7 cellular contexts compared by ENCODE assay signal in the genomic region with DNA sequence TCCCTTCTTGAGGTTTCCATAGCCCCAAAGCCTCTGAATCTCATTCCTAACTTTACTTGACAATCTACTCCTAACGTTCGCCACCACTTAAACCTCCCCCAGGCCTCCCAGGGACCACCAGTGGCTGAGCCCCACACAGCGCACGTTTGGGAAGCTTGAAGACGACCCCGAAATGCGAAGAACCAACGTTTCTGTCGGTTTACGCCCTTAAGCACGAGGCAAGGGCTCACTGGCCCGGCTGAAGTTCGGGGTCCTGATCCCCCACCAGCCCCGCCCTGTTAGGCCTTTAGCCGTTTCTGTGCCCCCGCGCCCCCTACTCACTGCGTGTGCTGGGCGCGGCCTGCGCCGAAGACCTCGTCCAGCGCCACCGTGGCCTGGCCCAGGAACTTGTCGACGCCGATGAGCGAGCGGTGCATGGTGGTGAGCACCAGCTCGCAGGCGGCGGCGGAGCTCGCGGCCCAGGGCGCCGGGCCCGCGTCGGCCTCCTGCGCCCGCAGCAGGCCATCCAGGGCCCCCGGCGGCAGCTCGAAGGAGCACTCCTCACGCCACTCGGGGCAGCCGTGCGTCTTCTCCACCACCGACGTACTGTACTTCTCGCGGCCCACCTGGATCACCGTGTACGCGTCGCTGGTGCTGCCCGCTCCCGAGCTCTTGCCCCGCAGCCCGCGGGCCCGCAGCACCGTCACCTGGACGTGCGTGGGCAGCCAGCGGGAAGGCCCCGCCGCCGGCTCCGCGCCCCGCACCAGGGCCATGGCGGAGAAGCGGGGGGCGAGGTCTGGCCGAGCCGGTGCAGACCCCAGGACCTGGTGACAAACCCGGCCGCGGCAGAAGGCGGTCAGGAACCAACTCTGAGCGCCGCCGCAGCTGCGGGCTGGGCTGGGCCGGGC. TPM values are rescaled to one million over a fixed set of nuclear protein-coding genes. Genes with fewer than 3 reads are reported as not detected.
DNase-seq lines count a peak whose midpoint lies in the region; ATAC-seq and TF ChIP-seq lines count a peak whose summit lies in the region.

No MANE protein-coding gene starts in this region.

- H3K36me3 ChIP-seq in HCT116 (ENCODE audit: control insufficient read depth in 1 of 2, insufficient read depth in 2 of 2, low read length in 2 of 2) (no peaks in the 10 kb centered on the region; a peak in 1 of 4 replicates), adrenal gland (replicated peaks in 1 of 2) (no peaks in the 10 kb centered on the region), hepatocyte (replicated peaks; ENCODE audit: insufficient read depth, low read depth) (no peaks in the 10 kb centered on the region), gastrocnemius medialis (no peaks in the 10 kb centered on the region)

- H3K9ac ChIP-seq in HCT116 (ENCODE audit: low read length), result peak overlapping the region; percentile 91

- CTCF ChIA-PET in HCT116 (lab: Charles Lee), result interaction anchor here (1.0 kb wide), 1 partner anchor 19 kb away, joined by 4 read pairs; no protein-coding TSS in a partner anchor

- TF ChIP-seq POLR2A in HCT116 (IDR thresholded peaks at IDR 0.05; ENCODE audit: borderline replicate concordance, extremely low read depth, insufficient read depth, insufficient read length) (no peak), adrenal gland (IDR thresholded peaks at IDR 0.05) (peak; percentile 19 to 53), gastrocnemius medialis (IDR thresholded peaks at IDR 0.05) (peak; percentile 70 to 75)

- no TSS peak for BruUV-seq in HCT116 (replicated peaks; lab: Mats Ljungman, UMichigan)

- H3K79me2 ChIP-seq in HCT116 (ENCODE audit: insufficient read depth, low read length), result peaks cover 50% of the 10 kb centered on the region
- H3K79me2 ChIP-seq in hepatocyte, result peaks cover 52% of the 10 kb centered on the region

- H4K20me1 ChIP-seq in HCT116 (ENCODE audit: insufficient read depth) (no peaks in the 10 kb centered on the region), hepatocyte (ENCODE audit: insufficient read depth, poor library complexity, severe bottlenecking) (peaks cover 40% of the 10 kb centered on the region)

- peak; percentile 48 for DNase-seq in GM13977 (ENCODE audit: low spot score)
- peak; percentile 12 for DNase-seq in HCT116 (ENCODE audit: low read depth, low spot score)
- DNase-seq in NCI-H774 (lab: John Stamatoyannopoulos, UW), result peak; percentile 19
- peak in 6 of 7 donors; percentile 35 to 54 (median 42) for DNase-seq in adrenal gland
- DNase-seq in hepatocyte (ENCODE audit: low spot score), result peak; percentile 73
- no peak for DNase-seq in gastrocnemius medialis

- H3K4me2 ChIP-seq in HCT116 (ENCODE audit: low read length), result peak overlapping the region; percentile 88
- peak overlapping the region; percentile 95 for H3K4me2 ChIP-seq in hepatocyte

- RAD21 ChIA-PET in HCT116 (lab: Charles Lee; ENCODE audit: low non-redundant PET in 1 of 2, low total read pairs in 2 of 2, uncharacterized antibody in 2 of 2, unreplicated experiment in 2 of 2), result interaction anchor here in 1 of 2 experiments (1.0 kb wide), 1 partner anchor 23 kb away, joined by 3 read pairs; no protein-coding TSS in a partner anchor

- H3K9me2 ChIP-seq in HCT116 (ENCODE audit: insufficient read depth), result no peaks in the 10 kb centered on the region
- no peaks in the 10 kb centered on the region for H3K9me2 ChIP-seq in hepatocyte (replicated peaks; ENCODE audit: insufficient read depth)

- H3K9me3 ChIP-seq in HCT116 (ENCODE audit: control insufficient read depth in 1 of 2, insufficient read depth in 1 of 2, low read depth in 1 of 2, low read length in 2 of 2) (no peaks in the 10 kb centered on the region), adrenal gland (replicated peaks in 1 of 3) (no peaks in the 10 kb centered on the region), hepatocyte (ENCODE audit: low read depth) (no peaks in the 10 kb centered on the region), gastrocnemius medialis (no peaks in the 10 kb centered on the region)

- ATAC-seq in HCT116, result peak; percentile 41
- ATAC-seq in gastrocnemius medialis, result peak; percentile 46 to 48
- ATAC-seq in HG03469 (IDR thresholded peaks at IDR 0.05; ENCODE audit: unreplicated experiment), result no peak

- in situ Hi-C loops in GM13977 (cut with MboI; ENCODE audit: low pct_unique_long_range_greater_than_20kb, low sequenced_read_pairs, unreplicated experiment), result no loop called here
- in situ Hi-C loops in gastrocnemius medialis (cut with MboI; ENCODE audit: low sequenced_read_pairs in 4 of 4), result no loop called here

- 4 to 16% (median 5%) methylated on average over 14 to 88 of the region's 88 CpGs for WGBS in adrenal gland, 4 donors
- WGBS in hepatocyte (ENCODE audit: low lambda C conversion rate, missing lambda C conversion rate), result 1% methylated on average over 77 of the region's 88 CpGs

- peaks cover 20 to 30% of the 10 kb centered on the region in 2 experiments for H3K4me1 ChIP-seq in HCT116 (ENCODE audit: control insufficient read depth in 1 of 2, insufficient read depth in 2 of 2, low read length in 2 of 2)
- H3K4me1 ChIP-seq in adrenal gland (replicated peaks in 1 of 2), result peaks cover 18 to 28% of the 10 kb centered on the region in 2 donors
- H3K4me1 ChIP-seq in hepatocyte (ENCODE audit: insufficient read depth), result peaks cover 23% of the 10 kb centered on the region
- peaks cover 39 to 40% of the 10 kb centered on the region in 2 donors for H3K4me1 ChIP-seq in gastrocnemius medialis

- H2AFZ ChIP-seq in HCT116 (ENCODE audit: low read depth, low read length, poor library complexity, severe bottlenecking), result no peak overlapping the region
- peak overlapping the region; percentile 97 for H2AFZ ChIP-seq in hepatocyte

- TF ChIP-seq RAD21 in HCT116 (IDR thresholded peaks at IDR 0.05; ENCODE audit: low read depth), result no peak

- POLR2A ChIA-PET in HCT116 (lab: Charles Lee), result no interaction called here

- H3K27ac ChIP-seq in HCT116 (ENCODE audit: low read depth, low read length), result peak overlapping the region; percentile 91
- H3K27ac ChIP-seq in adrenal gland, result peak overlapping the region in 4 of 5 donors; percentile 23 to 93 (median 85)
- H3K27ac ChIP-seq in hepatocyte, result peak overlapping the region; percentile 99
- H3K27ac ChIP-seq in gastrocnemius medialis, result peak overlapping the region; percentile 81 to 96 (median 87)

- intact Hi-C loops in HCT116 (cut with micrococcal nuclease), result no loop called here
- intact Hi-C loops in adrenal gland (cut with DNase I), result no loop called here
- intact Hi-C loops in gastrocnemius medialis (cut with DNase I; ENCODE audit: low total_unique reads), result loop anchor here (1.0 to 10.0 kb wide), 5 partner anchors 41 to 1170 kb away; a partner anchor contains a TSS

- H3K4me3 ChIP-seq in HCT116 (replicated peaks in 1 of 2; ENCODE audit: low read depth in 1 of 2, low read length in 2 of 2) (peak overlapping the region; percentile 69 to 85), adrenal gland (peak overlapping the region; percentile 41 to 68 (median 66)), hepatocyte (peak overlapping the region; percentile 100), gastrocnemius medialis (peak overlapping the region; percentile 77 to 97 (median 85))

- no peaks in the 10 kb centered on the region for H3K27me3 ChIP-seq in HCT116 (ENCODE audit: insufficient read depth, low read length)
- H3K27me3 ChIP-seq in adrenal gland, result no peaks in the 10 kb centered on the region
- H3K27me3 ChIP-seq in hepatocyte, result no peaks in the 10 kb centered on the region
- no peaks in the 10 kb centered on the region for H3K27me3 ChIP-seq in gastrocnemius medialis

- TF ChIP-seq CTCF in GM13977 (IDR thresholded peaks at IDR 0.05; ENCODE audit: extremely low read depth, insufficient read depth, missing control alignments) (no peak), HCT116 (IDR thresholded peaks at IDR 0.05 in 2 of 3, conservative IDR thresholded peaks at IDR 0.05 in 1 of 3; ENCODE audit: borderline replicate concordance in 1 of 3, insufficient read depth in 1 of 3, low read depth in 2 of 3, low read length in 2 of 3) (no peak), adrenal gland (IDR thresholded peaks at IDR 0.05) (no peak), hepatocyte (IDR thresholded peaks at IDR 0.05; ENCODE audit: poor library complexity) (no peak), gastrocnemius medialis (IDR thresholded peaks at IDR 0.05 in 4 of 5, conservative IDR thresholded peaks at IDR 0.05 in 1 of 5) (peak in 1 of 5 experiments; percentile 13)

TF ChIP-seq in HCT116, 20 proteins besides CTCF, POLR2A, EP300 and RAD21:
- TF ChIP-seq, protein P1, sequence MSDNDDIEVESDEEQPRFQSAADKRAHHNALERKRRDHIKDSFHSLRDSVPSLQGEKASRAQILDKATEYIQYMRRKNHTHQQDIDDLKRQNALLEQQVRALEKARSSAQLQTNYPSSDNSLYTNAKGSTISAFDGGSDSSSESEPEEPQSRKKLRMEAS (IDR thresholded peaks at IDR 0.05), result peak; percentile 10; the same call in 1 of the 2 replicates
- TF ChIP-seq ZFX (IDR thresholded peaks at IDR 0.05), result peak; percentile 95
- TF ChIP-seq SRF (IDR thresholded peaks at IDR 0.05; ENCODE audit: low read depth), result no peak
- no peak for TF ChIP-seq YY1 (IDR thresholded peaks at IDR 0.05; ENCODE audit: extremely low read depth, insufficient replicate concordance, low read depth, low read length)
- TF ChIP-seq POLR2AphosphoS5 (IDR thresholded peaks at IDR 0.05; ENCODE audit: low read depth, low read length), result no peak
- TF ChIP-seq TCF7L2 (IDR thresholded peaks at IDR 0.05; ENCODE audit: borderline replicate concordance, extremely low read depth, insufficient read depth, insufficient read length), result no peak
- no peak for TF ChIP-seq SP1 (IDR thresholded peaks at IDR 0.05; ENCODE audit: low read depth)
- TF ChIP-seq CBX3 (IDR thresholded peaks at IDR 0.05; ENCODE audit: low read depth), result no peak
- no peak for TF ChIP-seq CEBPB (IDR thresholded peaks at IDR 0.05; ENCODE audit: low read depth)
- no peak for TF ChIP-seq ZNF274 (IDR thresholded peaks at IDR 0.05; ENCODE audit: low read depth, low read length)
- no peak for TF ChIP-seq JUND (IDR thresholded peaks at IDR 0.05)
- TF ChIP-seq EZH2phosphoT487 (IDR thresholded peaks at IDR 0.05; ENCODE audit: borderline replicate concordance), result no peak

RNA-seq across cellular contexts. Expression of a gene that starts 0.5 kb away (rescaled TPM):
- total RNA-seq in HCT116 (2021; ENCODE audit: unreplicated experiment) (20.8 TPM), adrenal gland (10 to 100 TPM; 21.1 to 38.0 (median 24.3) TPM), hepatocyte (33.7 and 34.7 TPM in 2 replicates), gastrocnemius medialis (10 to 100 TPM; 27.1 to 35.3 (median 33.7) TPM)
- 21.0 and 27.0 TPM in 2 replicates for polyA plus RNA-seq in HCT116 (2012)
- polyA plus RNA-seq in adrenal gland (10 to 100 TPM in 1 of 3 donors, 1 to 10 TPM in 2; 8.9 to 46.7 (median 9.6) TPM), hepatocyte (31.1 and 33.5 TPM in 2 replicates)

RNA-seq across cellular contexts. Expression of a gene that starts 40.8 kb away (rescaled TPM):
- 10.0 TPM for total RNA-seq in HCT116 (2021; ENCODE audit: unreplicated experiment)
- polyA plus RNA-seq in HCT116 (2012), result 4.8 and 8.0 TPM in 2 replicates
- 10 to 100 TPM; 17.6 to 56.5 (median 36.5) TPM for total RNA-seq in adrenal gland
- polyA plus RNA-seq in adrenal gland, result 10 to 100 TPM; 12.2 to 34.2 (median 22.6) TPM
- total RNA-seq in hepatocyte, result 25.7 and 34.6 TPM in 2 replicates
- 25.8 and 26.1 TPM in 2 replicates for polyA plus RNA-seq in hepatocyte
- total RNA-seq in gastrocnemius medialis, result 10 to 100 TPM in 1 of 4 donors, 1 to 10 TPM in 3; 6.8 to 22.7 (median 9.1) TPM

Comparison
In these comparisons a context has a peak if more than half of its experiments do, and no peak if none do; other contexts are left out.
1. DNase-seq: peak in GM13977 (single experiment), HCT116 (single experiment), NCI-H774 (single experiment), adrenal gland (6 of 7) and hepatocyte (single experiment); none in gastrocnemius medialis (0 of 2).
2. Peak in every context shown above with its lines, with median percentiles within 50 percentile points of each other: H3K27ac ChIP-seq and H3K4me3 ChIP-seq.